ENCODE assay signal across 17 cellular contexts in the genomic region with DNA sequence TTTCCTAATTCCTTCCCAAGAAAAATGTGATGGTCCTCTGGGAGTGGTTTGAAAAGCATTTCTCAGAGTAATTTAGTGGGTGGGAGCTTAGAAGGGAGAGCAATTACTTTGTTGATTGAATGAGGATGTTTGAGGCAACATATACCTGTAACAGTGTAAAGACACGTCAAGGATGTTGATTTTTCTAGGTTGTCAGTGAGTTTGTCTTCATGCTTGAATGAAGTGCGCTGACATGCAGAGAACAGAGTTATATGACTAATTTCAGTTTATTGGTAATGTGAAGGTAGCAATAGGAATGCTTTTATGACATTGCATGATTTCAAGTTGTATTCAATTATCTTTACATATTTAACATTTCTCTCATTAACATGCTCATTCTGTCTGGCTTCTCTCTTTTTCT.
DNase-seq lines count a peak whose midpoint lies in the region; ATAC-seq and TF ChIP-seq lines count a peak whose summit lies in the region.
"Had no signal": no experiment of that assay in that cellular context is flagged by ENCODE, and none has a peak within 500 bp of the region (broad histone marks: within the 10 kb centered on the region; RNA-seq: fewer than 3 reads in every experiment).

No MANE protein-coding gene starts in this region.

- no peaks in the 10 kb centered on the region for H3K36me3 Mint-ChIP-seq in naive thymus-derived CD8-positive, alpha-beta T cell

- H3K4me3 Mint-ChIP-seq in naive thymus-derived CD8-positive, alpha-beta T cell: no peak overlapping the region

- POLR2A ChIA-PET in naive thymus-derived CD8-positive, alpha-beta T cell (lab: Charles Lee): no interaction called here

- peak; percentile 61 for ATAC-seq in HG02610 (IDR thresholded peaks at IDR 0.05; ENCODE audit: unreplicated experiment)
- ATAC-seq in naive thymus-derived CD8-positive, alpha-beta T cell: no peak
- ATAC-seq: Right ventricle myocardium inferior had no signal

- peaks cover 0 to 1% (median 0%) of the 10 kb centered on the region in 5 donors for H3K27me3 Mint-ChIP-seq in naive thymus-derived CD8-positive, alpha-beta T cell

- H3K27ac Mint-ChIP-seq in naive thymus-derived CD8-positive, alpha-beta T cell: no peak overlapping the region

- DNase-seq in DMS53 treated with DMSO at 0.1 percent for 48 hours (lab: John Stamatoyannopoulos, UW; ENCODE audit: unreplicated experiment) (peak; percentile 84), kidney tubule cell (ENCODE audit: low spot score) (peak; percentile 49), SHP77 treated with DMSO at 0.1 percent for 48 hours (lab: John Stamatoyannopoulos, UW) (no peak), medulla oblongata (ENCODE audit: extremely low spot score) (no peak)
- no peak for DNase-seq in naive thymus-derived CD8-positive, alpha-beta T cell
- no peak for DNase-seq in activated effector memory CD4-positive, alpha-beta T cell treated with Interleukin-2 at 50 U/mL for 16 hours
- DNase-seq: GOT3, MM.1S, NCI-H1105 treated with DMSO at 0.1 percent for 48 hours, NCI-H187 treated with DMSO at 0.1 percent for 48 hours, NCI-H2171 treated with DMSO at 0.1 percent for 48 hours, NCI-H524 treated with DMSO at 0.1 percent for 48 hours, SK-N-SH had no signal

- no peaks in the 10 kb centered on the region for H3K9me3 Mint-ChIP-seq in naive thymus-derived CD8-positive, alpha-beta T cell

- no peak for TF ChIP-seq CTCF in VCaP (conservative IDR thresholded peaks at IDR 0.05)

- H3K27ac ChIP-seq in VCaP: peak overlapping the region; percentile 41
- H3K27ac ChIP-seq: BLaER1 treated with 17β-estradiol and CSF1 and Interleukin-3, amounts not matched to agents 10 nM and 100 nM had no signal

- peaks cover 7 to 14% (median 9%) of the 10 kb centered on the region in 4 donors for H3K4me1 Mint-ChIP-seq in naive thymus-derived CD8-positive, alpha-beta T cell

Comparison
In these comparisons a context has a peak if more than half of its experiments do, and no peak if none do; other contexts are left out.
1. DNase-seq: peak in DMS53 treated with DMSO at 0.1 percent for 48 hours (single experiment) and kidney tubule cell (single experiment); none in SHP77 treated with DMSO at 0.1 percent for 48 hours (single experiment), naive thymus-derived CD8-positive, alpha-beta T cell (0 of 10), activated effector memory CD4-positive, alpha-beta T cell treated with Interleukin-2 at 50 U/mL for 16 hours (single experiment) and medulla oblongata (single experiment).